22 cellular contexts compared by ENCODE assay signal in genomic region chr6:130147151-130147550, GRCh38.
"Had no signal": no experiment of that assay in that cellular context is flagged by ENCODE, and none has a peak within 500 bp of the region (broad histone marks: within the 10 kb centered on the region; RNA-seq: fewer than 3 reads in every experiment).

No MANE protein-coding gene starts in this region.

- H3K4me3 Mint-ChIP-seq: activated B cell treated with CpG ODN at 0.5 μM for 24 hours; activated CD8-positive, alpha-beta memory T cell treated with anti-CD3 and anti-CD28 coated beads, Interleukin-2, amount 10 ng/mL, durations not matched to agents 7 days and 5 days; activated naive CD8-positive, alpha-beta T cell treated with anti-CD3 and anti-CD28 coated beads, Interleukin-2, amount 10 ng/mL, durations not matched to agents 7 days and 5 days; activated T-helper 17 cell treated with anti-CD3 and anti-CD28 coated beads, Interleukin-2, amount 50 U/mL, for 72 hours; mesothelial cell of epicardium; neural crest cell had no signal

- H3K27ac Mint-ChIP-seq: activated B cell treated with CpG ODN at 0.5 μM for 24 hours; activated CD8-positive, alpha-beta memory T cell treated with anti-CD3 and anti-CD28 coated beads, Interleukin-2, amount 10 ng/mL, durations not matched to agents 7 days and 5 days; activated naive CD8-positive, alpha-beta T cell treated with anti-CD3 and anti-CD28 coated beads, Interleukin-2, amount 10 ng/mL, durations not matched to agents 7 days and 5 days; activated T-helper 17 cell treated with anti-CD3 and anti-CD28 coated beads, Interleukin-2, amount 50 U/mL, for 72 hours; mesothelial cell of epicardium had no signal

- H3K9me3 Mint-ChIP-seq: activated naive CD8-positive, alpha-beta T cell treated with anti-CD3 and anti-CD28 coated beads, Interleukin-2, amount 10 ng/mL, durations not matched to agents 7 days and 5 days; activated T-helper 17 cell treated with anti-CD3 and anti-CD28 coated beads, Interleukin-2, amount 50 U/mL, for 72 hours; mesothelial cell of epicardium; neural crest cell had no signal

- DNase-seq: activated B cell treated with CpG ODN at 0.5 μM for 24 hours; activated CD8-positive, alpha-beta memory T cell treated with anti-CD3 and anti-CD28 coated beads, Interleukin-2, amount 10 ng/mL, durations not matched to agents 7 days and 5 days; activated naive CD4-positive, alpha-beta T cell; activated naive CD8-positive, alpha-beta T cell treated with anti-CD3 and anti-CD28 coated beads, Interleukin-2, amount 10 ng/mL, durations not matched to agents 7 days and 5 days; anterior cingulate cortex; brain microvascular endothelial cell; central memory CD4-positive, alpha-beta T cell; erythroblast; foreskin melanocyte; hypothalamus; lower lobe of right lung; retina; stimulated activated CD4-positive, alpha-beta T cell treated with anti-CD3 and anti-CD28 coated beads, Interleukin-12 subunit alpha, Interleukin-12 subunit beta, amount 100 ng/mL, for 4 hours; stimulated activated CD4-positive, alpha-beta T cell treated with anti-CD3 and anti-CD28 coated beads, Interleukin-1b, Interleukin-23, amount 100 ng/mL, for 48 hours; stimulated activated CD8-positive, alpha-beta memory T cell treated with anti-CD3 and anti-CD28 coated beads, Interleukin-4, amount 100 ng/mL, for 48 hours; stimulated activated naive CD4-positive, alpha-beta T cell treated with Interleukin-2 at 50 U/mL for 16 hours; substantia nigra; SW 1271; tibial artery had no signal

- H3K4me1 Mint-ChIP-seq: activated B cell treated with CpG ODN at 0.5 μM for 24 hours; activated naive CD8-positive, alpha-beta T cell treated with anti-CD3 and anti-CD28 coated beads, Interleukin-2, amount 10 ng/mL, durations not matched to agents 7 days and 5 days; activated T-helper 17 cell treated with anti-CD3 and anti-CD28 coated beads, Interleukin-2, amount 50 U/mL, for 72 hours; mesothelial cell of epicardium; neural crest cell had no signal

- H3K27me3 Mint-ChIP-seq: activated B cell treated with CpG ODN at 0.5 μM for 24 hours; activated CD8-positive, alpha-beta memory T cell treated with anti-CD3 and anti-CD28 coated beads, Interleukin-2, amount 10 ng/mL, durations not matched to agents 7 days and 5 days; activated naive CD8-positive, alpha-beta T cell treated with anti-CD3 and anti-CD28 coated beads, Interleukin-2, amount 10 ng/mL, durations not matched to agents 7 days and 5 days; activated T-helper 17 cell treated with anti-CD3 and anti-CD28 coated beads, Interleukin-2, amount 50 U/mL, for 72 hours had no signal

- ATAC-seq: activated CD8-positive, alpha-beta memory T cell treated with anti-CD3 and anti-CD28 coated beads, Interleukin-2, amount 10 ng/mL, durations not matched to agents 7 days and 5 days; activated T-helper 17 cell treated with anti-CD3 and anti-CD28 coated beads, Interleukin-2, amount 50 U/mL, for 72 hours; lower lobe of right lung had no signal
